37 cellular contexts compared by ENCODE assay signal in the genomic region with DNA sequence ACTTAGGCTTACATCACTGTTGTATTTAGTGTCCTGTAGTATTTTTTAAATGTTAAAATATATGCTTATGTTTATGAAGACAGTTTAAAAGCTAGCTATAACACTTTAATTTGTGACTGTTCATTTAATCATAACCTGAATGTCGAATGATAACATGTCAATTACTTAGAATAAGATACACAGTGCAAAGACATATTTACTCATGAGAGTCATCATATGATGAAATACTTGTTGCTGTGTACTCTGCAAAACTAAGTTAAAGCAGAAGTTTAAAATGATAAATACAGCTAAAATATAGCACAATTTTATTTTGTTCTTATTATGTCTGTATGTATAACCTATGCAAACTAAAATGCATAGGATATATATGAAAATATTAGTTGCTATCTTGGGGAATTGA.
"Had no signal": no experiment of that assay in that cellular context is flagged by ENCODE, and none has a peak within 500 bp of the region (broad histone marks: within the 10 kb centered on the region; RNA-seq: fewer than 3 reads in every experiment).

No MANE protein-coding gene starts in this region.

- H3K36me3 ChIP-seq: ascending aorta, cardiac muscle cell had no signal

- FAIRE-seq: bronchial epithelial cell, TTC549 had no signal

- H3K4me3 Mint-ChIP-seq: activated B cell treated with CpG ODN at 0.5 μM for 24 hours; activated CD4-positive, alpha-beta memory T cell treated with anti-CD3 and anti-CD28 coated beads, Interleukin-2, amount 10 ng/mL, durations not matched to agents 7 days and 5 days; activated CD4-positive, alpha-beta T cell treated with anti-CD3 and anti-CD28 coated beads for 36 hours; activated CD4-positive, alpha-beta T cell treated with anti-CD3 and anti-CD28 coated beads, Interleukin-2, amount 10 ng/mL, durations not matched to agents 7 days and 5 days; activated CD8-positive, alpha-beta memory T cell treated with anti-CD3 and anti-CD28 coated beads, Interleukin-2, amount 10 ng/mL, durations not matched to agents 7 days and 5 days; activated CD8-positive, alpha-beta T cell treated with anti-CD3 and anti-CD28 coated beads, Interleukin-2, amount 10 ng/mL, durations not matched to agents 7 days and 5 days; activated naive CD4-positive, alpha-beta T cell treated with anti-CD3 and anti-CD28 coated beads, Interleukin-2, amount 10 ng/mL, durations not matched to agents 7 days and 5 days; activated naive CD4-positive, alpha-beta T cell treated with anti-CD3 and anti-CD28 coated beads, Interleukin-2, amount 50 U/mL, for 24 hours; activated naive CD8-positive, alpha-beta T cell; activated naive CD8-positive, alpha-beta T cell treated with anti-CD3 and anti-CD28 coated beads, Interleukin-2, amount 10 ng/mL, durations not matched to agents 7 days and 5 days; activated naive CD8-positive, alpha-beta T cell treated with anti-CD3 and anti-CD28 coated beads, Interleukin-2, amount 50 U/mL, for 24 hours; activated T-cell treated with anti-CD3 and anti-CD28 coated beads, Interleukin-2, amount 50 U/mL, for 4 hours; brain; central memory CD8-positive, alpha-beta T cell; T-helper 1 cell treated with Interleukin-12 subunit alpha and Interleukin-12 subunit beta and Interleukin-4 antibody, amounts not matched to agents 30 μg/mL and 1 μg/mL, for 36 hours; T-helper 2 cell treated with Interferon-gamma antibody and Interleukin-4, amounts not matched to agents 5 μg/mL and 100 μg/mL, for 36 hours had no signal

- H3K27ac ChIP-seq: ascending aorta, cardiac muscle cell, VCaP had no signal

- H3K4me1 Mint-ChIP-seq: activated B cell treated with CpG ODN at 0.5 μM for 24 hours; activated CD4-positive, alpha-beta memory T cell treated with anti-CD3 and anti-CD28 coated beads, Interleukin-2, amount 10 ng/mL, durations not matched to agents 7 days and 5 days; activated CD4-positive, alpha-beta T cell treated with anti-CD3 and anti-CD28 coated beads for 36 hours; activated CD4-positive, alpha-beta T cell treated with anti-CD3 and anti-CD28 coated beads, Interleukin-2, amount 10 ng/mL, durations not matched to agents 7 days and 5 days; activated CD8-positive, alpha-beta memory T cell treated with anti-CD3 and anti-CD28 coated beads, Interleukin-2, amount 10 ng/mL, durations not matched to agents 7 days and 5 days; activated naive CD4-positive, alpha-beta T cell treated with anti-CD3 and anti-CD28 coated beads, Interleukin-2, amount 10 ng/mL, durations not matched to agents 7 days and 5 days; activated naive CD4-positive, alpha-beta T cell treated with anti-CD3 and anti-CD28 coated beads, Interleukin-2, amount 50 U/mL, for 24 hours; activated naive CD8-positive, alpha-beta T cell treated with anti-CD3 and anti-CD28 coated beads, Interleukin-2, amount 10 ng/mL, durations not matched to agents 7 days and 5 days; activated naive CD8-positive, alpha-beta T cell treated with anti-CD3 and anti-CD28 coated beads, Interleukin-2, amount 50 U/mL, for 24 hours; brain; central memory CD8-positive, alpha-beta T cell had no signal

- H3K4me3 ChIP-seq: ascending aorta, cardiac muscle cell had no signal

- H3K4me1 ChIP-seq: ascending aorta had no signal

- H3K36me3 Mint-ChIP-seq: activated naive CD4-positive, alpha-beta T cell treated with anti-CD3 and anti-CD28 coated beads, Interleukin-2, amount 10 ng/mL, durations not matched to agents 7 days and 5 days; activated naive CD4-positive, alpha-beta T cell treated with anti-CD3 and anti-CD28 coated beads, Interleukin-2, amount 50 U/mL, for 24 hours; activated naive CD8-positive, alpha-beta T cell; activated naive CD8-positive, alpha-beta T cell treated with anti-CD3 and anti-CD28 coated beads, Interleukin-2, amount 10 ng/mL, durations not matched to agents 7 days and 5 days; brain had no signal

- H3K27me3 ChIP-seq: ascending aorta, cardiac muscle cell had no signal

- ATAC-seq: activated CD4-positive, alpha-beta T cell treated with anti-CD3 and anti-CD28 coated beads for 36 hours; activated CD8-positive, alpha-beta memory T cell treated with anti-CD3 and anti-CD28 coated beads, Interleukin-2, amount 10 ng/mL, durations not matched to agents 7 days and 5 days; activated CD8-positive, alpha-beta T cell treated with anti-CD3 and anti-CD28 coated beads, Interleukin-2, amount 10 ng/mL, durations not matched to agents 7 days and 5 days; activated naive CD8-positive, alpha-beta T cell treated with anti-CD3 and anti-CD28 coated beads, Interleukin-2, amount 50 U/mL, for 24 hours; activated T-cell treated with anti-CD3 and anti-CD28 coated beads, Interleukin-2, amount 50 U/mL, for 4 hours had no signal

- H3K9me3 Mint-ChIP-seq: activated CD4-positive, alpha-beta T cell treated with anti-CD3 and anti-CD28 coated beads, Interleukin-2, amount 10 ng/mL, durations not matched to agents 7 days and 5 days; activated naive CD4-positive, alpha-beta T cell treated with anti-CD3 and anti-CD28 coated beads, Interleukin-2, amount 50 U/mL, for 24 hours had no signal

- DNase-seq: activated B cell treated with CpG ODN at 0.5 μM for 24 hours; activated CD4-positive, alpha-beta memory T cell treated with anti-CD3 and anti-CD28 coated beads, Interleukin-2, amount 10 ng/mL, durations not matched to agents 7 days and 5 days; activated CD4-positive, alpha-beta T cell treated with anti-CD3 and anti-CD28 coated beads for 1 hour; activated CD4-positive, alpha-beta T cell treated with anti-CD3 and anti-CD28 coated beads for 36 hours; activated CD4-positive, alpha-beta T cell treated with anti-CD3 and anti-CD28 coated beads for 48 hours; activated CD4-positive, alpha-beta T cell treated with anti-CD3 and anti-CD28 coated beads, Interleukin-2, amount 10 ng/mL, durations not matched to agents 7 days and 5 days; activated CD4-positive, alpha-beta T cell treated with anti-CD3 and anti-CD28 coated beads, Interleukin-2, amount 50 U/mL, for 48 hours; activated CD8-positive, alpha-beta memory T cell treated with anti-CD3 and anti-CD28 coated beads for 24 hours; activated CD8-positive, alpha-beta memory T cell treated with anti-CD3 and anti-CD28 coated beads, Interleukin-2, amount 10 ng/mL, durations not matched to agents 7 days and 5 days; activated CD8-positive, alpha-beta memory T cell treated with anti-CD3 and anti-CD28 coated beads, Interleukin-2, amount 50 U/mL, for 48 hours; activated CD8-positive, alpha-beta T cell treated with anti-CD3 and anti-CD28 coated beads, Interleukin-2, amount 10 ng/mL, durations not matched to agents 7 days and 5 days; activated effector memory CD4-positive, alpha-beta T cell treated with Interleukin-2 at 50 U/mL for 16 hours; activated gamma-delta T cell; activated naive CD4-positive, alpha-beta T cell treated with anti-CD3 and anti-CD28 coated beads, Interleukin-2, amount 10 ng/mL, durations not matched to agents 7 days and 5 days; activated naive CD4-positive, alpha-beta T cell treated with Interleukin-2 at 50 U/mL for 16 hours; activated naive CD8-positive, alpha-beta T cell treated with anti-CD3 and anti-CD28 coated beads, Interleukin-2, amount 10 ng/mL, durations not matched to agents 7 days and 5 days; activated naive CD8-positive, alpha-beta T cell treated with anti-CD3 and anti-CD28 coated beads, Interleukin-2, amount 50 U/mL, for 24 hours; activated T-cell treated with anti-CD3 and anti-CD28 coated beads, Interleukin-2, amount 50 U/mL, for 4 hours; amygdala; anterior cingulate cortex; caudate nucleus; cerebellar nuclear complex; T-helper 1 cell; T-helper 2 cell; T-helper 9 cell had no signal

- H3K27me3 Mint-ChIP-seq: activated B cell treated with CpG ODN at 0.5 μM for 24 hours; activated CD4-positive, alpha-beta memory T cell treated with anti-CD3 and anti-CD28 coated beads, Interleukin-2, amount 10 ng/mL, durations not matched to agents 7 days and 5 days; activated CD4-positive, alpha-beta T cell treated with anti-CD3 and anti-CD28 coated beads for 36 hours; activated CD4-positive, alpha-beta T cell treated with anti-CD3 and anti-CD28 coated beads, Interleukin-2, amount 10 ng/mL, durations not matched to agents 7 days and 5 days; activated CD8-positive, alpha-beta memory T cell treated with anti-CD3 and anti-CD28 coated beads, Interleukin-2, amount 10 ng/mL, durations not matched to agents 7 days and 5 days; activated naive CD4-positive, alpha-beta T cell treated with anti-CD3 and anti-CD28 coated beads, Interleukin-2, amount 10 ng/mL, durations not matched to agents 7 days and 5 days; activated naive CD4-positive, alpha-beta T cell treated with anti-CD3 and anti-CD28 coated beads, Interleukin-2, amount 50 U/mL, for 24 hours; activated naive CD8-positive, alpha-beta T cell; activated naive CD8-positive, alpha-beta T cell treated with anti-CD3 and anti-CD28 coated beads, Interleukin-2, amount 10 ng/mL, durations not matched to agents 7 days and 5 days; activated naive CD8-positive, alpha-beta T cell treated with anti-CD3 and anti-CD28 coated beads, Interleukin-2, amount 50 U/mL, for 24 hours; brain; central memory CD8-positive, alpha-beta T cell had no signal

- H3K27ac Mint-ChIP-seq: activated B cell treated with CpG ODN at 0.5 μM for 24 hours; activated CD4-positive, alpha-beta memory T cell treated with anti-CD3 and anti-CD28 coated beads, Interleukin-2, amount 10 ng/mL, durations not matched to agents 7 days and 5 days; activated CD4-positive, alpha-beta T cell treated with anti-CD3 and anti-CD28 coated beads for 36 hours; activated CD4-positive, alpha-beta T cell treated with anti-CD3 and anti-CD28 coated beads, Interleukin-2, amount 10 ng/mL, durations not matched to agents 7 days and 5 days; activated CD8-positive, alpha-beta memory T cell treated with anti-CD3 and anti-CD28 coated beads, Interleukin-2, amount 10 ng/mL, durations not matched to agents 7 days and 5 days; activated CD8-positive, alpha-beta T cell treated with anti-CD3 and anti-CD28 coated beads, Interleukin-2, amount 10 ng/mL, durations not matched to agents 7 days and 5 days; activated naive CD4-positive, alpha-beta T cell treated with anti-CD3 and anti-CD28 coated beads, Interleukin-2, amount 10 ng/mL, durations not matched to agents 7 days and 5 days; activated naive CD4-positive, alpha-beta T cell treated with anti-CD3 and anti-CD28 coated beads, Interleukin-2, amount 50 U/mL, for 24 hours; activated naive CD8-positive, alpha-beta T cell; activated naive CD8-positive, alpha-beta T cell treated with anti-CD3 and anti-CD28 coated beads, Interleukin-2, amount 10 ng/mL, durations not matched to agents 7 days and 5 days; activated naive CD8-positive, alpha-beta T cell treated with anti-CD3 and anti-CD28 coated beads, Interleukin-2, amount 50 U/mL, for 24 hours; activated T-helper 2 cell treated with anti-CD3 and anti-CD28 coated beads, Interferon-gamma antibody, Interleukin-2, Interleukin-4, amounts not matched to agents 10 μg/mL and 5 μg/mL and 100 μg/mL, durations not matched to agents 14 hours and 24 hours and 36 hours; brain; T-helper 1 cell treated with Interleukin-12 subunit alpha and Interleukin-12 subunit beta and Interleukin-4 antibody, amounts not matched to agents 30 μg/mL and 1 μg/mL, for 36 hours; T-helper 2 cell treated with Interferon-gamma antibody and Interleukin-4, amounts not matched to agents 5 μg/mL and 100 μg/mL, for 36 hours had no signal
